ENCODE assay signal across 24 cellular contexts in genomic region chr7:138992052-138992531, GRCh38. TPM values are rescaled to one million over a fixed set of nuclear protein-coding genes. Genes with fewer than 3 reads are reported as not detected.
DNase-seq lines count a peak whose midpoint lies in the region; ATAC-seq, FAIRE-seq and TF ChIP-seq lines count a peak whose summit lies in the region.
"Had no signal": no experiment of that assay in that cellular context is flagged by ENCODE, and none has a peak within 500 bp of the region (broad histone marks: within the 10 kb centered on the region; RNA-seq: fewer than 3 reads in every experiment).

No MANE protein-coding gene starts in this region.

- peaks cover 4% of the 10 kb centered on the region for H3K4me1 ChIP-seq in astrocyte (ENCODE audit: insufficient read depth, low read length)
- peaks cover 8% of the 10 kb centered on the region for H3K4me1 ChIP-seq in neural progenitor cell
- no peaks in the 10 kb centered on the region for H3K4me1 ChIP-seq in aorta (ENCODE audit: control insufficient read depth in 1 of 2, insufficient read depth in 2 of 2, low read length in 2 of 2)
- no peaks in the 10 kb centered on the region for H3K4me1 ChIP-seq in Peyer's patch
- H3K4me1 ChIP-seq: stomach, uterus had no signal

- peak overlapping the region; percentile 20 for H3K4me3 Mint-ChIP-seq in HFFc6
- no peak overlapping the region for H3K4me3 Mint-ChIP-seq in astrocyte (ENCODE audit: unreplicated experiment)
- H3K4me3 Mint-ChIP-seq in neural progenitor cell = no peak overlapping the region
- H3K4me3 Mint-ChIP-seq: activated naive CD4-positive, alpha-beta T cell treated with anti-CD3 and anti-CD28 coated beads, Interleukin-2, amount 10 ng/mL, durations not matched to agents 7 days and 5 days; B cell had no signal

- WGBS in aorta, 2 donors = 32 to 34% methylated on average over 8 of the region's 8 CpGs

- peak; percentile 98 for DNase-seq in AG10803 (ENCODE audit: low read depth)
- peak; percentile 87 for DNase-seq in HFFc6
- peak; percentile 87 for DNase-seq in astrocyte (ENCODE audit: low read depth)
- DNase-seq in neural progenitor cell (ENCODE audit: low spot score) = no peak
- no peak for DNase-seq in NCI-H1092 treated with DMSO at 0.1 percent for 48 hours (lab: John Stamatoyannopoulos, UW)
- no peak for DNase-seq in aorta
- no peak for DNase-seq in 8988T
- DNase-seq in Peyer's patch = no peak
- DNase-seq: activated CD4-positive, alpha-beta T cell treated with anti-CD3 and anti-CD28 coated beads, Interleukin-2, amount 50 U/mL, for 1 hour; activated CD8-positive, alpha-beta memory T cell treated with anti-CD3 and anti-CD28 coated beads, Interleukin-2, amount 50 U/mL, for 48 hours; activated naive CD4-positive, alpha-beta T cell treated with anti-CD3 and anti-CD28 coated beads, Interleukin-2, amount 10 ng/mL, durations not matched to agents 7 days and 5 days; brain microvascular endothelial cell; Calu3; erythroblast; GDM1; NCI-H187; NCI-H345; NK-92 treated with Interleukin-12 subunit alpha and Interleukin-12 subunit beta, amount 100 ng/mL, for 24 hours; stimulated activated CD4-positive, alpha-beta T cell treated with anti-CD3 and anti-CD28 coated beads, Interleukin-2, amount 100 ng/mL, for 48 hours; stomach; uterus had no signal

- H3K79me2 ChIP-seq in astrocyte (ENCODE audit: insufficient read depth, low read length) (no peaks in the 10 kb centered on the region), neural progenitor cell (ENCODE audit: low read depth) (no peaks in the 10 kb centered on the region)

- H2AFZ ChIP-seq in astrocyte (ENCODE audit: low read depth, low read length) = no peak overlapping the region
- H2AFZ ChIP-seq in neural progenitor cell (replicated peaks) = peak overlapping the region; percentile 0

- H3K27ac Mint-ChIP-seq in HFFc6 (peak overlapping the region; percentile 87), astrocyte (ENCODE audit: unreplicated experiment) (no peak overlapping the region), neural progenitor cell (no peak overlapping the region)
- H3K27ac Mint-ChIP-seq: activated naive CD4-positive, alpha-beta T cell treated with anti-CD3 and anti-CD28 coated beads, Interleukin-2, amount 10 ng/mL, durations not matched to agents 7 days and 5 days; B cell had no signal

- peaks cover 10% of the 10 kb centered on the region for H3K9me3 Mint-ChIP-seq in HFFc6
- peaks cover 8% of the 10 kb centered on the region for H3K9me3 Mint-ChIP-seq in astrocyte (ENCODE audit: unreplicated experiment)
- H3K9me3 Mint-ChIP-seq in neural progenitor cell = peaks cover 13% of the 10 kb centered on the region

- H3K9me3 ChIP-seq in astrocyte (ENCODE audit: insufficient read depth, low read depth, low read length) (no peaks in the 10 kb centered on the region), neural progenitor cell (ENCODE audit: low read depth) (peaks cover 4% of the 10 kb centered on the region), aorta (ENCODE audit: control insufficient read depth, low read length) (no peaks in the 10 kb centered on the region), Peyer's patch (peaks cover 0 to 4% (median 0%) of the 10 kb centered on the region in 4 donors)
- H3K9me3 ChIP-seq: uterus had no signal

- H4K20me1 ChIP-seq in astrocyte (ENCODE audit: insufficient read depth, low read length) = no peaks in the 10 kb centered on the region
- no peaks in the 10 kb centered on the region for H4K20me1 ChIP-seq in neural progenitor cell (ENCODE audit: low read depth)

- peak; percentile 89 for FAIRE-seq in astrocyte (lab: Jason Lieb, UNC)
- FAIRE-seq: TTC549 had no signal

- peaks cover 13% of the 10 kb centered on the region; the same call in 1 of the 2 replicates for H3K36me3 Mint-ChIP-seq in HFFc6 (ENCODE audit: low read depth)
- peaks cover 8% of the 10 kb centered on the region for H3K36me3 Mint-ChIP-seq in astrocyte (ENCODE audit: low read depth, unreplicated experiment)
- H3K36me3 Mint-ChIP-seq in neural progenitor cell = no peaks in the 10 kb centered on the region
- H3K36me3 Mint-ChIP-seq: activated naive CD4-positive, alpha-beta T cell treated with anti-CD3 and anti-CD28 coated beads, Interleukin-2, amount 10 ng/mL, durations not matched to agents 7 days and 5 days had no signal

- no peaks in the 10 kb centered on the region for H3K27me3 ChIP-seq in astrocyte (ENCODE audit: insufficient read depth, low read length)
- H3K27me3 ChIP-seq in neural progenitor cell = no peaks in the 10 kb centered on the region
- H3K27me3 ChIP-seq in aorta (ENCODE audit: control insufficient read depth in 1 of 2, insufficient read depth in 2 of 2, low read length in 1 of 2) = no peaks in the 10 kb centered on the region
- no peaks in the 10 kb centered on the region for H3K27me3 ChIP-seq in Peyer's patch
- H3K27me3 ChIP-seq: brain microvascular endothelial cell, stomach, uterus had no signal

- intact Hi-C loops in aorta (cut with DNase I) = no loop called here

- H3K27ac ChIP-seq in astrocyte (ENCODE audit: low read depth, low read length) = no peak overlapping the region
- H3K27ac ChIP-seq in neural progenitor cell = no peak overlapping the region
- H3K27ac ChIP-seq in aorta (ENCODE audit: low read depth in 1 of 2, low read length in 2 of 2) = no peak overlapping the region
- no peak overlapping the region for H3K27ac ChIP-seq in Peyer's patch
- H3K27ac ChIP-seq: brain microvascular endothelial cell, stomach, uterus had no signal

- no peak for TF ChIP-seq CTCF in AG10803 (conservative IDR thresholded peaks at IDR 0.05; ENCODE audit: low read length)
- TF ChIP-seq CTCF in HFFc6 (IDR thresholded peaks at IDR 0.05) = no peak
- TF ChIP-seq CTCF in astrocyte (IDR thresholded peaks at IDR 0.05; ENCODE audit: insufficient read depth, low read depth, low read length) = no peak
- TF ChIP-seq CTCF in neural progenitor cell (IDR thresholded peaks at IDR 0.05) = no peak
- no peak for TF ChIP-seq CTCF in Peyer's patch (IDR thresholded peaks at IDR 0.05)

- H3K27me3 Mint-ChIP-seq in HFFc6 (ENCODE audit: insufficient read depth) = peaks cover 3% of the 10 kb centered on the region
- H3K27me3 Mint-ChIP-seq in astrocyte (ENCODE audit: low read depth, unreplicated experiment) = no peaks in the 10 kb centered on the region
- peaks cover 3% of the 10 kb centered on the region for H3K27me3 Mint-ChIP-seq in neural progenitor cell (ENCODE audit: insufficient read depth, low read depth)

- TF ChIP-seq POLR2A in Peyer's patch (IDR thresholded peaks at IDR 0.05) = no peak

- H3K4me2 ChIP-seq in astrocyte (ENCODE audit: low read length) (peak overlapping the region; percentile 8), neural progenitor cell (no peak overlapping the region)

- peaks cover 30% of the 10 kb centered on the region for H3K4me1 Mint-ChIP-seq in HFFc6 (ENCODE audit: low read depth)
- peaks cover 11% of the 10 kb centered on the region for H3K4me1 Mint-ChIP-seq in astrocyte (ENCODE audit: low read depth, unreplicated experiment)
- no peaks in the 10 kb centered on the region for H3K4me1 Mint-ChIP-seq in neural progenitor cell
- H3K4me1 Mint-ChIP-seq: activated naive CD4-positive, alpha-beta T cell treated with anti-CD3 and anti-CD28 coated beads, Interleukin-2, amount 10 ng/mL, durations not matched to agents 7 days and 5 days; B cell had no signal

- ATAC-seq in aorta (ENCODE audit: low FRiP score) = no peak

- no peaks in the 10 kb centered on the region for H3K36me3 ChIP-seq in astrocyte (ENCODE audit: insufficient read depth, low read length)
- H3K36me3 ChIP-seq in neural progenitor cell = no peaks in the 10 kb centered on the region
- H3K36me3 ChIP-seq in aorta (ENCODE audit: control insufficient read depth in 1 of 2, insufficient read depth in 2 of 2, low read length in 1 of 2) = no peaks in the 10 kb centered on the region
- no peaks in the 10 kb centered on the region for H3K36me3 ChIP-seq in Peyer's patch
- H3K36me3 ChIP-seq: brain microvascular endothelial cell, stomach, uterus had no signal

- no peak overlapping the region for H3K9ac ChIP-seq in astrocyte (ENCODE audit: low read length)
- no peak overlapping the region for H3K9ac ChIP-seq in neural progenitor cell

- no peaks in the 10 kb centered on the region for H3F3A ChIP-seq in neural progenitor cell (ENCODE audit: low read depth)

- H3K4me3 ChIP-seq in AG10803 (ENCODE audit: low read length) (no peak overlapping the region), astrocyte (ENCODE audit: insufficient read depth, low read depth, low read length) (no peak overlapping the region), neural progenitor cell (no peak overlapping the region), aorta (ENCODE audit: low read length in 2 of 2) (no peak overlapping the region), Peyer's patch (no peak overlapping the region)
- H3K4me3 ChIP-seq: stomach, uterus had no signal

RNA-seq across cellular contexts. Expression of gene KIAA1549, which starts 10.9 kb away (rescaled TPM):
- 10 to 100 TPM in 2 of 6 experiments, 1 to 10 TPM in 4; 7.0 to 13.3 (median 7.9) TPM for total RNA-seq in HFFc6 (2021; fragmentation: NEBNext Ultra II Directional; extraction: Animal tissue kit (Norgen Biotek cat#: 25700))
- total RNA-seq in astrocyte = 10.3 and 11.1 TPM in 2 replicates
- total RNA-seq in neural progenitor cell (ENCODE audit: low replicate concordance) = 4.8 and 9.1 TPM in 2 replicates
- 1 to 10 TPM; 1.0 to 2.8 TPM for total RNA-seq in aorta
- polyA plus RNA-seq in aorta = under 1 TPM; 0.13 to 0.15 TPM
- total RNA-seq in Peyer's patch = 1 to 10 TPM; 1.6 to 5.0 (median 3.3) TPM

RNA-seq across cellular contexts. Expression of gene ZC3HAV1L, which starts 43.8 kb away (rescaled TPM):
- total RNA-seq in HFFc6 (2021; fragmentation: NEBNext Ultra II Directional; extraction: Animal tissue kit (Norgen Biotek cat#: 25700)) = 10 to 100 TPM in 4 of 6 experiments, 1 to 10 TPM in 2; 9.2 to 12.1 (median 10.3) TPM
- total RNA-seq in astrocyte (11.9 and 12.3 TPM in 2 replicates), neural progenitor cell (ENCODE audit: low replicate concordance) (7.1 and 9.5 TPM in 2 replicates), aorta (10 to 100 TPM in 1 of 2 donors, 1 to 10 TPM in 1; 6.9 to 17.5 TPM), Peyer's patch (10 to 100 TPM in 3 of 4 donors, 1 to 10 TPM in 1; 7.7 to 25.6 (median 13.6) TPM)
- polyA plus RNA-seq in aorta = 1 to 10 TPM in 1 of 2 donors, under 1 TPM in 1; 0.51 to 1.1 TPM
- total RNA-seq: osteocyte had no signal

Comparison
In these comparisons a context has a peak if more than half of its experiments do, and no peak if none do; other contexts are left out.
1. DNase-seq: peak in AG10803 (single experiment), HFFc6 (single experiment) and astrocyte (single experiment); none in neural progenitor cell (single experiment), NCI-H1092 treated with DMSO at 0.1 percent for 48 hours (single experiment), aorta (0 of 2), 8988T (single experiment) and Peyer's patch (0 of 3).